8 cellular contexts compared by ENCODE assay signal in the genomic region with DNA sequence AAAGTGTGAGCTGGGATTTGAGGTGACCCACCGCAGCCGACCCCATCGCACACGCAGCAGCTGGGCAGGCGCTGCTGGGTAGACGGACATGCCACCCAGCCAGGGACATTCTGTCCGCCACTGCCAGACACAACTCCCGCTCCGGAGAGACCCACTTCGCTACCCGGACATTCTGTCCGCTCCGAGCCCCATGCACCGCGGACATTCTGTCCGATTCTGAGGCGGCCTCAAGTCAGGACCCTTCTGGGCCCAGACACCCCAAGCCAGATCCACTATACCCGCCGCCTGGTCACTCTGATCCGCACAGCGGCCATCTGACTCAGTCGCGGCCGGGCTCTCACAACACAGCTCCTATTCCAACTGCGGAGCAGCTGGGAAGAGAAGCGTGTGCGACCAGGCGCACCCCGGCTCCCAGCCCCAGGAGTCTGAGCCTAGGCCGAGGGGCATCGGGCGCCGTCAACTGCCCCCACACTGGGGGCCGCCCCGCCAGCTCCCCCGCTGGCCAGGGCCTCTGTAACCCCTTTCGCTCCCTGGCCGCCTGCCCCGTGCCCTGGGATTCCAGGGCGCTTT. TPM values are rescaled to one million over a fixed set of nuclear protein-coding genes. Genes with fewer than 3 reads are reported as not detected.
DNase-seq lines count a peak whose midpoint lies in the region; ATAC-seq and TF ChIP-seq lines count a peak whose summit lies in the region.

No MANE protein-coding gene starts in this region.

- H3K79me2 ChIP-seq in fibroblast of lung (ENCODE audit: control insufficient read depth, insufficient read depth, low read length): peaks cover 1% of the 10 kb centered on the region

- H3K4me1 Mint-ChIP-seq in nephron progenitor cell: peaks cover 42% of the 10 kb centered on the region

- H3K27ac Mint-ChIP-seq in nephron progenitor cell: no peak overlapping the region

- H3K9me3 ChIP-seq in AG04450 (ENCODE audit: control insufficient read depth, insufficient read depth, low read length): no peaks in the 10 kb centered on the region
- H3K9me3 ChIP-seq in SJCRH30 (replicated peaks): no peaks in the 10 kb centered on the region
- no peaks in the 10 kb centered on the region for H3K9me3 ChIP-seq in fibroblast of lung (ENCODE audit: control insufficient read depth, insufficient read depth, low read depth, low read length)

- no peak overlapping the region for H2AFZ ChIP-seq in fibroblast of lung (ENCODE audit: low read length)

- POLR2A ChIA-PET in AG04450 (lab: Yijun Ruan, JAX): no interaction called here

- H3K4me3 ChIP-seq in AG04450 (ENCODE audit: low read depth, low read length) (peak overlapping the region; percentile 77), SJCRH30 (peak overlapping the region; percentile 79), fibroblast of lung (replicated peaks in 1 of 4; ENCODE audit: control extremely low read depth in 1 of 4, insufficient read depth in 1 of 4, low read depth in 3 of 4, low read length in 4 of 4) (peak overlapping the region in 3 of 4 experiments; percentile 60 to 73 (median 65))

- H3K27me3 Mint-ChIP-seq in nephron progenitor cell (ENCODE audit: low read depth, poor library complexity): peaks cover 81% of the 10 kb centered on the region

- H3K9me3 Mint-ChIP-seq in nephron progenitor cell: no peaks in the 10 kb centered on the region

- no peak overlapping the region for H3K9ac ChIP-seq in fibroblast of lung (ENCODE audit: insufficient read depth, low read length)

- no peak for ATAC-seq in GM19452 (IDR thresholded peaks at IDR 0.05; ENCODE audit: unreplicated experiment)

- H3K27me3 ChIP-seq in AG04450 (ENCODE audit: control insufficient read depth, insufficient read depth, low read length): peaks cover 35% of the 10 kb centered on the region
- no peaks in the 10 kb centered on the region for H3K27me3 ChIP-seq in SJCRH30
- H3K27me3 ChIP-seq in fibroblast of lung (ENCODE audit: control insufficient read depth, insufficient read depth, low read length): peaks cover 34% of the 10 kb centered on the region

- peak overlapping the region; percentile 82 for H3K4me3 Mint-ChIP-seq in nephron progenitor cell

- H3K36me3 ChIP-seq in SJCRH30: peaks cover 23% of the 10 kb centered on the region
- H3K36me3 ChIP-seq in fibroblast of lung (ENCODE audit: control insufficient read depth, insufficient read depth, low read length): no peaks in the 10 kb centered on the region

- H4K20me1 ChIP-seq in fibroblast of lung (ENCODE audit: control insufficient read depth, extremely low read depth, insufficient read depth, low read length): no peaks in the 10 kb centered on the region

- peaks cover 46% of the 10 kb centered on the region for H3K4me1 ChIP-seq in SJCRH30
- peaks cover 14% of the 10 kb centered on the region for H3K4me1 ChIP-seq in fibroblast of lung (ENCODE audit: control insufficient read depth, extremely low read depth, insufficient read depth, low read length)

- TF ChIP-seq CTCF in AG04450 (IDR thresholded peaks at IDR 0.05; ENCODE audit: low read depth, low read length) (no peak), fibroblast of lung (conservative IDR thresholded peaks at IDR 0.05 in 1 of 2, IDR thresholded peaks at IDR 0.05 in 1 of 2; ENCODE audit: low read depth in 1 of 2, low read length in 2 of 2) (no peak), nephron progenitor cell (IDR thresholded peaks at IDR 0.05) (no peak)

- CTCF ChIA-PET in AG04450 (lab: Charles Lee): interaction anchor here (1.1 to 5.7 kb wide), 4 partner anchors 10 to 111 kb away, joined by 3 to 38 read pairs (median 21); no protein-coding TSS in a partner anchor

- DNase-seq in AG04450 (ENCODE audit: low read depth, low spot score): no peak
- DNase-seq in SJCRH30: peak; percentile 54 to 68
- no peak for DNase-seq in fibroblast of lung (ENCODE audit: low read depth in 2 of 2)
- peak; percentile 39 for DNase-seq in nephron progenitor cell
- DNase-seq in mucosa of gallbladder (ENCODE audit: low spot score): no peak
- DNase-seq in central memory CD4-positive, alpha-beta T cell: no peak
- DNase-seq in pons (ENCODE audit: low spot score): no peak

- H3K36me3 Mint-ChIP-seq in nephron progenitor cell (ENCODE audit: low read depth): no peaks in the 10 kb centered on the region

- peak overlapping the region; percentile 96 for H3K4me2 ChIP-seq in fibroblast of lung (ENCODE audit: extremely low read depth, insufficient read depth, low read length)

- H3K27ac ChIP-seq in AG04450 (ENCODE audit: low read depth, low read length) (no peak overlapping the region), SJCRH30 (peak overlapping the region; percentile 95), fibroblast of lung (ENCODE audit: insufficient read depth, low read length) (no peak overlapping the region)

RNA-seq across cellular contexts. Expression of gene PITX3, which starts 0.8 kb away (rescaled TPM):
- polyA plus RNA-seq in AG04450 (2011; rRNA removed) (not detected in 2 replicates), fibroblast of lung (not detected in 2 replicates)
- polyA minus RNA-seq in AG04450 (2011; rRNA and poly(A)+ RNA removed): not detected in 2 replicates
- 105 and 111 TPM in 2 replicates for total RNA-seq in SJCRH30 (2014; rRNA removed; shearing (Covaris generic))
- total RNA-seq in fibroblast of lung (not detected in 2 replicates), mucosa of gallbladder (not detected)
- 0.10 TPM in 1 of 2 replicates, not detected in the other for polyA plus RNA-seq in fibroblast of lung (2012)
- polyA minus RNA-seq in fibroblast of lung (ENCODE audit: low replicate concordance): not detected in 2 replicates

RNA-seq across cellular contexts. Expression of gene GBF1, which starts 4.8 kb away (rescaled TPM):
- polyA plus RNA-seq in AG04450 (2011; rRNA removed): 31.9 and 43.8 TPM in 2 replicates
- polyA minus RNA-seq in AG04450 (2011; rRNA and poly(A)+ RNA removed): 93.0 and 115 TPM in 2 replicates
- 124 and 131 TPM in 2 replicates for total RNA-seq in SJCRH30 (2014; rRNA removed; shearing (Covaris generic))
- 14.4 and 24.6 TPM in 2 replicates for total RNA-seq in fibroblast of lung
- 24.1 and 31.6 TPM in 2 replicates for polyA plus RNA-seq in fibroblast of lung
- polyA plus RNA-seq in fibroblast of lung (2012): 38.5 and 42.9 TPM in 2 replicates
- polyA minus RNA-seq in fibroblast of lung (ENCODE audit: low replicate concordance): 163 and 198 TPM in 2 replicates
- total RNA-seq in mucosa of gallbladder: 52.8 TPM

RNA-seq across cellular contexts. Expression of gene ELOVL3, which starts 14.5 kb away (rescaled TPM):
- polyA plus RNA-seq in AG04450 (2011; rRNA removed) (0.16 and 0.27 TPM in 2 replicates), fibroblast of lung (0.24 and 0.27 TPM in 2 replicates)
- polyA minus RNA-seq in AG04450 (2011; rRNA and poly(A)+ RNA removed): not detected in 2 replicates
- 0.42 and 0.53 TPM in 2 replicates for total RNA-seq in SJCRH30 (2014; rRNA removed; shearing (Covaris generic))
- total RNA-seq in fibroblast of lung (0.26 and 0.66 TPM in 2 replicates), mucosa of gallbladder (not detected)
- 0.08 and 0.30 TPM in 2 replicates for polyA plus RNA-seq in fibroblast of lung (2012)
- 3.0 TPM in 1 of 2 replicates, not detected in the other for polyA minus RNA-seq in fibroblast of lung (ENCODE audit: low replicate concordance)

Comparison
In these comparisons a context has a peak if more than half of its experiments do, and no peak if none do; other contexts are left out.
1. DNase-seq: peak in SJCRH30 (2 of 2) and nephron progenitor cell (single experiment); none in AG04450 (single experiment), fibroblast of lung (0 of 2), mucosa of gallbladder (single experiment), central memory CD4-positive, alpha-beta T cell (single experiment) and pons (single experiment).
2. RNA of gene PITX3, which starts 0.8 kb away (total RNA-seq): 105 to 111 TPM in SJCRH30; not detected in fibroblast of lung and not detected in mucosa of gallbladder (single experiment); every median in the first group is over 100 times any median in the second.
3. Peak in every context shown above with its lines, with median percentiles within 50 percentile points of each other: H3K4me3 ChIP-seq.